ENCODE assay signal across 17 cellular contexts in the genomic region with DNA sequence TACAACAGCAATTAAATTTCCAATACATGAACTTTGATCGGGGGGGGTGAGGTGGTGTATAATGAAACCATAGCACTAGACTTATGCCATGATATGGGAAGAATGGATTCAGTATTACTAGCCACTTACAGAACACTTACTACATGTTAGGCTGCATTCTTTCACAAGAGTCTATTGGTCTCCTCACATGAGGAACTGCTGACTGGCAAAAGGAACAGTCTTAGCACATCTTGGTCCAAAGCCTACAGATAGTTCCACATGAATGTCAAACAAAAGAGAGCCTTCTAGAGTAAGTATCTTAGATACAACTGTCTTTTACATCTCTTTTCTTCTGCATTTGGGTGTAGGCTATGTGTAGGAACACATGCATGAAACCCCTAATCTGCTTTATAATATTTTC.
DNase-seq lines count a peak whose midpoint lies in the region; ATAC-seq and TF ChIP-seq lines count a peak whose summit lies in the region.
"Had no signal": no experiment of that assay in that cellular context is flagged by ENCODE, and none has a peak within 500 bp of the region (broad histone marks: within the 10 kb centered on the region; RNA-seq: fewer than 3 reads in every experiment).

No MANE protein-coding gene starts in this region.

- no peak for TF ChIP-seq POLR2A in NB4 (IDR thresholded peaks at IDR 0.05; ENCODE audit: extremely low read depth, insufficient read length)
- no peak for TF ChIP-seq POLR2A in thyroid gland (IDR thresholded peaks at IDR 0.05)

- intact Hi-C loops in lower lobe of right lung (cut with DNase I), result no loop called here
- intact Hi-C loops in thyroid gland (cut with DNase I), result no loop called here

- TF ChIP-seq CTCF in NB4 (IDR thresholded peaks at IDR 0.05; ENCODE audit: low read depth, low read length) (no peak), lower lobe of right lung (IDR thresholded peaks at IDR 0.05) (no peak), thyroid gland (IDR thresholded peaks at IDR 0.05) (no peak)

- H3K4me3 ChIP-seq in NB4 (ENCODE audit: low read depth, low read length), result no peak overlapping the region
- H3K4me3 ChIP-seq in lower lobe of right lung, result no peak overlapping the region
- no peak overlapping the region for H3K4me3 ChIP-seq in thyroid gland (replicated peaks in 1 of 3)

- H3K27ac ChIP-seq in lower lobe of right lung, result no peak overlapping the region
- no peak overlapping the region for H3K27ac ChIP-seq in thyroid gland
- H3K27ac ChIP-seq: RWPE1 had no signal

- no peaks in the 10 kb centered on the region for H3K27me3 ChIP-seq in lower lobe of right lung (ENCODE audit: low read depth)
- no peaks in the 10 kb centered on the region for H3K27me3 ChIP-seq in thyroid gland

- ATAC-seq in lower lobe of right lung (peak; percentile 67 to 79), HG02870 (IDR thresholded peaks at IDR 0.05; ENCODE audit: unreplicated experiment) (no peak)
- ATAC-seq: PC-3 had no signal

- no peaks in the 10 kb centered on the region for H3K9me3 ChIP-seq in lower lobe of right lung
- H3K9me3 ChIP-seq in thyroid gland, result no peaks in the 10 kb centered on the region

- peaks cover 34% of the 10 kb centered on the region for H3K36me3 ChIP-seq in lower lobe of right lung
- H3K36me3 ChIP-seq in thyroid gland, result peaks cover 0 to 10% of the 10 kb centered on the region in 2 donors

- DNase-seq in CD1c-positive myeloid dendritic cell (ENCODE audit: extremely low spot score) (peak; percentile 52), NB4 (ENCODE audit: low read depth) (peak; percentile 51), SKM-1 treated with dmso at 0.1 percent for 144 hours (lab: John Stamatoyannopoulos, UW; ENCODE audit: unreplicated experiment) (peak; percentile 49), lower lobe of right lung (no peak), NCI-H446 (lab: John Stamatoyannopoulos, UW) (no peak), thyroid gland (no peak)
- DNase-seq in activated T-cell treated with anti-CD3 and anti-CD28 coated beads, Interleukin-2, amount 50 U/mL, for 48 hours, result no peak
- DNase-seq: C1 segment of cervical spinal cord, H9, NCI-H1092, NCI-H146, NCI-H2227 treated with DMSO at 0.1 percent for 48 hours, NCI-H524 treated with DMSO at 0.1 percent for 48 hours, PC-3, T-helper 1 cell had no signal

- 100% methylated on average over 1 of the region's 1 CpG for WGBS in thyroid gland, 2 donors

- no peaks in the 10 kb centered on the region for H3K4me1 ChIP-seq in lower lobe of right lung
- no peaks in the 10 kb centered on the region for H3K4me1 ChIP-seq in thyroid gland

Comparison
In these comparisons a context has a peak if more than half of its experiments do, and no peak if none do; other contexts are left out.
1. DNase-seq: peak in CD1c-positive myeloid dendritic cell (single experiment), NB4 (single experiment) and SKM-1 treated with dmso at 0.1 percent for 144 hours (single experiment); none in lower lobe of right lung (single experiment), NCI-H446 (0 of 2), thyroid gland (0 of 2) and activated T-cell treated with anti-CD3 and anti-CD28 coated beads, Interleukin-2, amount 50 U/mL, for 48 hours (0 of 2).